Comparison of ENCODE assay signal across 9 cellular contexts in genomic region chr1:155379180-155379876, GRCh38. TPM values are rescaled to one million over a fixed set of nuclear protein-coding genes. Genes with fewer than 3 reads are reported as not detected.
DNase-seq lines count a peak whose midpoint lies in the region; ATAC-seq and TF ChIP-seq lines count a peak whose summit lies in the region.
"Had no signal": no experiment of that assay in that cellular context is flagged by ENCODE, and none has a peak within 500 bp of the region (broad histone marks: within the 10 kb centered on the region; RNA-seq: fewer than 3 reads in every experiment).

No MANE protein-coding gene starts in this region.

- H3K27ac ChIP-seq in breast epithelium (peak overlapping the region; percentile 67 to 73), layer of hippocampus (ENCODE audit: low read depth, low read length) (peak overlapping the region; percentile 35), uterus (peak overlapping the region; percentile 57 to 79), PC-9 (no peak overlapping the region)

- H3K36me3 Mint-ChIP-seq in activated T-cell treated with anti-CD3 and anti-CD28 coated beads, Interleukin-2, amount 50 U/mL, for 24 hours (ENCODE audit: low read depth), result peaks cover 66% of the 10 kb centered on the region
- peaks cover 7 to 28% of the 10 kb centered on the region in 2 donors for H3K36me3 Mint-ChIP-seq in activated T-cell treated with anti-CD3 and anti-CD28 coated beads, Interleukin-2, amount 50 U/mL, for 72 hours (ENCODE audit: insufficient read depth in 2 of 2)
- peaks cover 23% of the 10 kb centered on the region for H3K36me3 Mint-ChIP-seq in activated naive CD4-positive, alpha-beta T cell treated with anti-CD3 and anti-CD28 coated beads for 36 hours (ENCODE audit: low read depth)

- intact Hi-C loops in breast epithelium (cut with DNase I; ENCODE audit: low total_unique reads) (no loop called here), uterus (cut with DNase I; ENCODE audit: low total_unique reads) (no loop called here), PC-9 (cut with micrococcal nuclease; ENCODE audit: unreplicated experiment) (no loop called here)
- intact Hi-C loops in activated naive CD4-positive, alpha-beta T cell treated with anti-CD3 and anti-CD28 coated beads for 36 hours (cut with micrococcal nuclease), result loop anchor here (5.0 kb wide), 1 partner anchor 183 kb away; the partner anchor contains the start of gene ASH1L

- H3K27ac Mint-ChIP-seq in activated T-cell treated with anti-CD3 and anti-CD28 coated beads, Interleukin-2, amount 50 U/mL, for 24 hours, result peak overlapping the region; percentile 44
- H3K27ac Mint-ChIP-seq in activated T-cell treated with anti-CD3 and anti-CD28 coated beads, Interleukin-2, amount 50 U/mL, for 72 hours, result no peak overlapping the region
- H3K27ac Mint-ChIP-seq in activated naive CD4-positive, alpha-beta T cell treated with anti-CD3 and anti-CD28 coated beads for 36 hours, result no peak overlapping the region

- H3K27me3 Mint-ChIP-seq in activated T-cell treated with anti-CD3 and anti-CD28 coated beads, Interleukin-2, amount 50 U/mL, for 24 hours, result no peaks in the 10 kb centered on the region
- H3K27me3 Mint-ChIP-seq in activated T-cell treated with anti-CD3 and anti-CD28 coated beads, Interleukin-2, amount 50 U/mL, for 72 hours (ENCODE audit: low read depth), result no peaks in the 10 kb centered on the region
- H3K27me3 Mint-ChIP-seq in activated naive CD4-positive, alpha-beta T cell treated with anti-CD3 and anti-CD28 coated beads for 36 hours (ENCODE audit: low read depth), result no peaks in the 10 kb centered on the region

- no peaks in the 10 kb centered on the region for H4K20me1 ChIP-seq in PC-9 (ENCODE audit: insufficient read depth)

- POLR2A ChIA-PET in PC-9 (lab: Charles Lee; ENCODE audit: unreplicated experiment), result interaction anchor here (0.7 to 0.8 kb wide), 2 partner anchors 55 to 437 kb away, joined by 3 to 12 read pairs; no protein-coding TSS in a partner anchor

- no peaks in the 10 kb centered on the region for H3K9me3 ChIP-seq in breast epithelium
- H3K9me3 ChIP-seq in uterus, result no peaks in the 10 kb centered on the region
- no peaks in the 10 kb centered on the region for H3K9me3 ChIP-seq in PC-9 (ENCODE audit: insufficient read depth, low read depth)

- no peaks in the 10 kb centered on the region for H3K9me3 Mint-ChIP-seq in activated T-cell treated with anti-CD3 and anti-CD28 coated beads, Interleukin-2, amount 50 U/mL, for 24 hours
- H3K9me3 Mint-ChIP-seq in activated T-cell treated with anti-CD3 and anti-CD28 coated beads, Interleukin-2, amount 50 U/mL, for 72 hours, result no peaks in the 10 kb centered on the region
- no peaks in the 10 kb centered on the region for H3K9me3 Mint-ChIP-seq in activated naive CD4-positive, alpha-beta T cell treated with anti-CD3 and anti-CD28 coated beads for 36 hours

- peaks cover 1% of the 10 kb centered on the region for H3K4me1 Mint-ChIP-seq in activated T-cell treated with anti-CD3 and anti-CD28 coated beads, Interleukin-2, amount 50 U/mL, for 24 hours (ENCODE audit: low read depth)
- H3K4me1 Mint-ChIP-seq in activated T-cell treated with anti-CD3 and anti-CD28 coated beads, Interleukin-2, amount 50 U/mL, for 72 hours (ENCODE audit: low read depth), result peaks cover 7% of the 10 kb centered on the region
- peaks cover 8% of the 10 kb centered on the region for H3K4me1 Mint-ChIP-seq in activated naive CD4-positive, alpha-beta T cell treated with anti-CD3 and anti-CD28 coated beads for 36 hours (ENCODE audit: low read depth)

- H3K36me3 ChIP-seq in breast epithelium (no peaks in the 10 kb centered on the region), uterus (no peaks in the 10 kb centered on the region), PC-9 (ENCODE audit: low read depth) (peaks cover 7% of the 10 kb centered on the region; the same call in 1 of the 2 replicates)

- no peaks in the 10 kb centered on the region for H3K79me2 ChIP-seq in PC-9 (ENCODE audit: low read depth)

- no peak for DNase-seq in activated T-cell treated with anti-CD3 and anti-CD28 coated beads, Interleukin-2, amount 50 U/mL, for 24 hours
- DNase-seq in activated T-cell treated with anti-CD3 and anti-CD28 coated beads, Interleukin-2, amount 50 U/mL, for 72 hours, result no peak
- DNase-seq in breast epithelium (ENCODE audit: low spot score in 2 of 2) (no peak), uterus (no peak), occipital lobe (lab: John Stamatoyannopoulos, UW) (no peak), PC-9 (no peak)
- no peak for DNase-seq in activated naive CD4-positive, alpha-beta T cell treated with anti-CD3 and anti-CD28 coated beads for 36 hours
- DNase-seq: COR-L47 had no signal

- H3K4me2 ChIP-seq in PC-9, result no peak overlapping the region

- peaks cover 7% of the 10 kb centered on the region; the same call in 1 of the 2 replicates for H3F3A ChIP-seq in PC-9 (ENCODE audit: insufficient read depth, low read depth)

- no peak for TF ChIP-seq CTCF in breast epithelium (IDR thresholded peaks at IDR 0.05)
- TF ChIP-seq CTCF in uterus (IDR thresholded peaks at IDR 0.05), result peak in 1 of 4 experiments; percentile 3
- no peak for TF ChIP-seq CTCF in PC-9 (conservative IDR thresholded peaks at IDR 0.05)

- no peak overlapping the region for H2AFZ ChIP-seq in PC-9

- TF ChIP-seq POLR2A in breast epithelium (IDR thresholded peaks at IDR 0.05) (no peak), uterus (IDR thresholded peaks at IDR 0.05) (no peak)

- CTCF ChIA-PET in PC-9 (lab: Charles Lee), result no interaction called here
- CTCF ChIA-PET in activated naive CD4-positive, alpha-beta T cell treated with anti-CD3 and anti-CD28 coated beads for 36 hours (lab: Charles Lee), result interaction anchor here (0.7 kb wide), 1 partner anchor 465 kb away, joined by 3 read pairs; no protein-coding TSS in a partner anchor

- no peak overlapping the region for H3K4me3 Mint-ChIP-seq in activated T-cell treated with anti-CD3 and anti-CD28 coated beads, Interleukin-2, amount 50 U/mL, for 24 hours
- H3K4me3 Mint-ChIP-seq in activated T-cell treated with anti-CD3 and anti-CD28 coated beads, Interleukin-2, amount 50 U/mL, for 72 hours, result no peak overlapping the region
- no peak overlapping the region for H3K4me3 Mint-ChIP-seq in activated naive CD4-positive, alpha-beta T cell treated with anti-CD3 and anti-CD28 coated beads for 36 hours

- no TSS peak for BruUV-seq in PC-9 (replicated peaks; lab: Mats Ljungman, UMichigan)

- peak overlapping the region in 2 of 3 donors; percentile 9 to 32 for H3K4me3 ChIP-seq in breast epithelium
- no peak overlapping the region for H3K4me3 ChIP-seq in uterus
- no peak overlapping the region for H3K4me3 ChIP-seq in PC-9

- no peaks in the 10 kb centered on the region for H3K9me2 ChIP-seq in PC-9 (ENCODE audit: insufficient read depth)

- peaks cover 0 to 6% of the 10 kb centered on the region in 2 donors for H3K4me1 ChIP-seq in breast epithelium
- H3K4me1 ChIP-seq in uterus, result peaks cover 0 to 4% of the 10 kb centered on the region in 2 donors
- H3K4me1 ChIP-seq in PC-9 (replicated peaks; ENCODE audit: insufficient read depth), result no peaks in the 10 kb centered on the region

- ATAC-seq in activated T-cell treated with anti-CD3 and anti-CD28 coated beads, Interleukin-2, amount 50 U/mL, for 72 hours (replicated peaks in 1 of 2), result no peak

- H3K27me3 ChIP-seq in breast epithelium (no peaks in the 10 kb centered on the region), layer of hippocampus (ENCODE audit: control insufficient read depth, insufficient read depth, low read length) (no peaks in the 10 kb centered on the region), uterus (no peaks in the 10 kb centered on the region), PC-9 (ENCODE audit: insufficient read depth, low read depth) (no peaks in the 10 kb centered on the region)

RNA-seq across cellular contexts. Expression of gene RUSC1, which starts 58.6 kb away (rescaled TPM):
- 10 to 100 TPM; 20.5 to 26.8 TPM for total RNA-seq in activated T-cell treated with anti-CD3 and anti-CD28 coated beads, Interleukin-2, amount 50 U/mL, for 72 hours
- 10 to 100 TPM; 14.1 to 22.4 (median 14.4) TPM for total RNA-seq in breast epithelium
- 10 to 100 TPM; 13.8 to 49.1 (median 35.9) TPM for total RNA-seq in uterus
- 46.6 TPM for total RNA-seq in occipital lobe
- 43.4 and 45.3 TPM in 2 replicates for total RNA-seq in PC-9 (2021)
- total RNA-seq in activated naive CD4-positive, alpha-beta T cell treated with anti-CD3 and anti-CD28 coated beads for 36 hours, result 10 to 100 TPM; 16.8 to 17.2 TPM

Comparison
In these comparisons a context has a peak if more than half of its experiments do, and no peak if none do; other contexts are left out.
1. H3K4me3 ChIP-seq: peak in breast epithelium (2 of 3); none in uterus (0 of 2) and PC-9 (single experiment).